ENCODE assay signal across 39 cellular contexts in genomic region chrX:105179644-105180043, GRCh38. TPM values are rescaled to one million over a fixed set of nuclear protein-coding genes. Genes with fewer than 3 reads are reported as not detected.
"Had no signal": no experiment of that assay in that cellular context is flagged by ENCODE, and none has a peak within 500 bp of the region (broad histone marks: within the 10 kb centered on the region; RNA-seq: fewer than 3 reads in every experiment).

No MANE protein-coding gene starts in this region.

- H3K36me3 ChIP-seq: adrenal gland, cardiac muscle cell had no signal

- FAIRE-seq: bronchial epithelial cell, TTC549 had no signal

- H3K4me1 ChIP-seq: adrenal gland had no signal

- H3K27me3 Mint-ChIP-seq: activated B cell treated with CpG ODN at 0.5 μM for 24 hours; activated CD4-positive, alpha-beta memory T cell treated with anti-CD3 and anti-CD28 coated beads for 36 hours; activated CD4-positive, alpha-beta T cell treated with anti-CD3 and anti-CD28 coated beads, Interleukin-2, amount 10 ng/mL, durations not matched to agents 24 days and 14 days; activated CD8-positive, alpha-beta T cell treated with anti-CD3 and anti-CD28 coated beads for 36 hours; activated naive CD8-positive, alpha-beta T cell treated with anti-CD3 and anti-CD28 coated beads for 36 hours; activated T-helper 17 cell treated with anti-CD3 and anti-CD28 coated beads, Interleukin-2, amount 50 U/mL, for 72 hours; brain; central memory CD8-positive, alpha-beta T cell had no signal

- H3K9me3 Mint-ChIP-seq: activated B cell treated with CpG ODN at 0.5 μM for 24 hours; activated CD4-positive, alpha-beta memory T cell treated with anti-CD3 and anti-CD28 coated beads for 36 hours; activated CD4-positive, alpha-beta T cell treated with anti-CD3 and anti-CD28 coated beads, Interleukin-2, amount 10 ng/mL, durations not matched to agents 24 days and 14 days; activated CD8-positive, alpha-beta T cell treated with anti-CD3 and anti-CD28 coated beads for 36 hours; activated naive CD4-positive, alpha-beta T cell treated with anti-CD3 and anti-CD28 coated beads for 36 hours; activated naive CD4-positive, alpha-beta T cell treated with anti-CD3 and anti-CD28 coated beads, Interleukin-2, amount 50 U/mL, for 72 hours; activated T-cell treated with anti-CD3 and anti-CD28 coated beads, Interleukin-2, amount 50 U/mL, for 72 hours; activated T-helper 1 cell treated with anti-CD3 and anti-CD28 coated beads, Interleukin-12 subunit alpha, Interleukin-12 subunit beta, Interleukin-2, Interleukin-4 antibody, amounts not matched to agents 30 ng/mL and 10 ng/mL and 1 ng/mL, durations not matched to agents 14 hours and 24 hours and 36 hours; activated T-helper 17 cell treated with anti-CD3 and anti-CD28 coated beads, Interleukin-2, amount 50 U/mL, for 72 hours; central memory CD8-positive, alpha-beta T cell; T-helper 1 cell treated with Interleukin-12 subunit alpha and Interleukin-12 subunit beta and Interleukin-4 antibody, amounts not matched to agents 30 μg/mL and 1 μg/mL, for 36 hours; T-helper 2 cell treated with Interferon-gamma antibody and Interleukin-4, amounts not matched to agents 5 μg/mL and 100 μg/mL, for 36 hours had no signal

- H3K27ac Mint-ChIP-seq: activated B cell treated with CpG ODN at 0.5 μM for 24 hours; activated CD4-positive, alpha-beta memory T cell treated with anti-CD3 and anti-CD28 coated beads for 36 hours; activated CD4-positive, alpha-beta T cell treated with anti-CD3 and anti-CD28 coated beads, Interleukin-2, amount 10 ng/mL, durations not matched to agents 24 days and 14 days; activated CD8-positive, alpha-beta T cell treated with anti-CD3 and anti-CD28 coated beads for 36 hours; activated naive CD4-positive, alpha-beta T cell treated with anti-CD3 and anti-CD28 coated beads for 36 hours; activated naive CD4-positive, alpha-beta T cell treated with anti-CD3 and anti-CD28 coated beads, Interleukin-2, amount 50 U/mL, for 72 hours; activated naive CD8-positive, alpha-beta T cell treated with anti-CD3 and anti-CD28 coated beads for 36 hours; activated T-cell treated with anti-CD3 and anti-CD28 coated beads, Interleukin-2, amount 50 U/mL, for 72 hours; activated T-helper 1 cell treated with anti-CD3 and anti-CD28 coated beads, Interleukin-12 subunit alpha, Interleukin-12 subunit beta, Interleukin-2, Interleukin-4 antibody, amounts not matched to agents 30 ng/mL and 10 ng/mL and 1 ng/mL, durations not matched to agents 14 hours and 24 hours and 36 hours; activated T-helper 17 cell treated with anti-CD3 and anti-CD28 coated beads, Interleukin-2, amount 50 U/mL, for 72 hours; brain; T-helper 1 cell treated with Interleukin-12 subunit alpha and Interleukin-12 subunit beta and Interleukin-4 antibody, amounts not matched to agents 30 μg/mL and 1 μg/mL, for 36 hours; T-helper 2 cell treated with Interferon-gamma antibody and Interleukin-4, amounts not matched to agents 5 μg/mL and 100 μg/mL, for 36 hours had no signal

- DNase-seq: activated B cell treated with CpG ODN at 0.5 μM for 24 hours; activated CD4-positive, alpha-beta memory T cell treated with anti-CD3 and anti-CD28 coated beads for 36 hours; activated CD4-positive, alpha-beta T cell treated with anti-CD3 and anti-CD28 coated beads for 4 hours; activated CD4-positive, alpha-beta T cell treated with anti-CD3 and anti-CD28 coated beads, Interleukin-2, amount 10 ng/mL, durations not matched to agents 24 days and 14 days; activated CD4-positive, alpha-beta T cell treated with anti-CD3 and anti-CD28 coated beads, Interleukin-2, amount 50 U/mL, for 1 hour; activated CD4-positive, alpha-beta T cell treated with anti-CD3 and anti-CD28 coated beads, Interleukin-2, amount 50 U/mL, for 4 hours; activated CD4-positive, CD25-positive, alpha-beta regulatory T cell treated with anti-CD3 and anti-CD28 coated beads, Interleukin-2, amount 50 U/mL, for 72 hours; activated CD8-positive, alpha-beta memory T cell treated with anti-CD3 and anti-CD28 coated beads, Interleukin-2, amount 50 U/mL, for 4 hours; activated CD8-positive, alpha-beta T cell treated with anti-CD3 and anti-CD28 coated beads for 36 hours; activated effector memory CD4-positive, alpha-beta T cell treated with anti-CD3 and anti-CD28 coated beads, Interleukin-2, amount 50 U/mL, for 16 hours; activated gamma-delta T cell treated with Interleukin-2 at 50 U/mL for 16 hours; activated naive CD4-positive, alpha-beta T cell; activated naive CD4-positive, alpha-beta T cell treated with anti-CD3 and anti-CD28 coated beads for 36 hours; activated naive CD4-positive, alpha-beta T cell treated with anti-CD3 and anti-CD28 coated beads, Interleukin-2, amount 50 U/mL, for 16 hours; activated naive CD8-positive, alpha-beta T cell treated with anti-CD3 and anti-CD28 coated beads for 36 hours; activated T-cell treated with anti-CD3 and anti-CD28 coated beads for 4 hours; activated T-cell treated with anti-CD3 and anti-CD28 coated beads, Interleukin-2, amount 50 U/mL, for 1 hour; activated T-cell treated with anti-CD3 and anti-CD28 coated beads, Interleukin-2, amount 50 U/mL, for 4 hours; activated T-cell treated with anti-CD3 and anti-CD28 coated beads, Interleukin-2, amount 50 U/mL, for 72 hours; adrenal gland; amniotic stem cell; aorta; caudate nucleus; cerebellar nuclear complex; T-helper 1 cell; T-helper 2 cell; T-helper 9 cell had no signal

- ATAC-seq: activated CD8-positive, alpha-beta T cell treated with anti-CD3 and anti-CD28 coated beads for 36 hours; activated naive CD4-positive, alpha-beta T cell treated with anti-CD3 and anti-CD28 coated beads, Interleukin-2, amount 50 U/mL, for 72 hours; activated T-cell treated with anti-CD3 and anti-CD28 coated beads, Interleukin-2, amount 50 U/mL, for 4 hours; activated T-cell treated with anti-CD3 and anti-CD28 coated beads, Interleukin-2, amount 50 U/mL, for 72 hours; activated T-helper 17 cell treated with anti-CD3 and anti-CD28 coated beads, Interleukin-2, amount 50 U/mL, for 72 hours had no signal

- H3K27ac ChIP-seq: adrenal gland, cardiac muscle cell, VCaP had no signal

- H3K9me3 ChIP-seq: adrenal gland had no signal

- H3K4me3 Mint-ChIP-seq: activated B cell treated with CpG ODN at 0.5 μM for 24 hours; activated CD4-positive, alpha-beta memory T cell treated with anti-CD3 and anti-CD28 coated beads for 36 hours; activated CD4-positive, alpha-beta T cell treated with anti-CD3 and anti-CD28 coated beads, Interleukin-2, amount 10 ng/mL, durations not matched to agents 24 days and 14 days; activated CD8-positive, alpha-beta T cell treated with anti-CD3 and anti-CD28 coated beads for 36 hours; activated naive CD4-positive, alpha-beta T cell treated with anti-CD3 and anti-CD28 coated beads for 36 hours; activated naive CD8-positive, alpha-beta T cell treated with anti-CD3 and anti-CD28 coated beads for 36 hours; activated T-cell treated with anti-CD3 and anti-CD28 coated beads, Interleukin-2, amount 50 U/mL, for 4 hours; activated T-cell treated with anti-CD3 and anti-CD28 coated beads, Interleukin-2, amount 50 U/mL, for 72 hours; activated T-helper 1 cell treated with anti-CD3 and anti-CD28 coated beads, Interleukin-12 subunit alpha, Interleukin-12 subunit beta, Interleukin-2, Interleukin-4 antibody, amounts not matched to agents 30 ng/mL and 10 ng/mL and 1 ng/mL, durations not matched to agents 14 hours and 24 hours and 36 hours; activated T-helper 17 cell treated with anti-CD3 and anti-CD28 coated beads, Interleukin-2, amount 50 U/mL, for 72 hours; brain; central memory CD8-positive, alpha-beta T cell; T-helper 1 cell treated with Interleukin-12 subunit alpha and Interleukin-12 subunit beta and Interleukin-4 antibody, amounts not matched to agents 30 μg/mL and 1 μg/mL, for 36 hours; T-helper 2 cell treated with Interferon-gamma antibody and Interleukin-4, amounts not matched to agents 5 μg/mL and 100 μg/mL, for 36 hours had no signal

- H3K36me3 Mint-ChIP-seq: activated CD4-positive, alpha-beta memory T cell treated with anti-CD3 and anti-CD28 coated beads for 36 hours; activated naive CD4-positive, alpha-beta T cell treated with anti-CD3 and anti-CD28 coated beads, Interleukin-2, amount 50 U/mL, for 72 hours; activated naive CD8-positive, alpha-beta T cell treated with anti-CD3 and anti-CD28 coated beads for 36 hours; brain had no signal

- H3K27me3 ChIP-seq: cardiac muscle cell had no signal

- H3K4me1 Mint-ChIP-seq: activated B cell treated with CpG ODN at 0.5 μM for 24 hours; activated CD4-positive, alpha-beta T cell treated with anti-CD3 and anti-CD28 coated beads, Interleukin-2, amount 10 ng/mL, durations not matched to agents 24 days and 14 days; activated naive CD8-positive, alpha-beta T cell treated with anti-CD3 and anti-CD28 coated beads for 36 hours; activated T-helper 17 cell treated with anti-CD3 and anti-CD28 coated beads, Interleukin-2, amount 50 U/mL, for 72 hours; brain; central memory CD8-positive, alpha-beta T cell had no signal

- H3K4me3 ChIP-seq: adrenal gland, cardiac muscle cell had no signal

RNA-seq across cellular contexts. Expression of gene TEX13A, which starts 40.9 kb away (rescaled TPM):
- total RNA-seq: activated B cell treated with CpG ODN at 0.5 μM for 24 hours; activated CD4-positive, alpha-beta memory T cell treated with anti-CD3 and anti-CD28 coated beads for 36 hours; activated CD4-positive, alpha-beta T cell treated with anti-CD3 and anti-CD28 coated beads, Interleukin-2, amount 10 ng/mL, durations not matched to agents 24 days and 14 days; activated CD8-positive, alpha-beta memory T cell treated with anti-CD3 and anti-CD28 coated beads for 36 hours; activated CD8-positive, alpha-beta T cell treated with anti-CD3 and anti-CD28 coated beads for 36 hours; activated naive CD4-positive, alpha-beta T cell treated with anti-CD3 and anti-CD28 coated beads for 36 hours; activated naive CD4-positive, alpha-beta T cell treated with anti-CD3 and anti-CD28 coated beads, Interleukin-2, amount 50 U/mL, for 72 hours; activated naive CD8-positive, alpha-beta T cell treated with anti-CD3 and anti-CD28 coated beads for 36 hours; activated T-cell treated with anti-CD3 and anti-CD28 coated beads, Interleukin-2, amount 50 U/mL, for 4 hours; activated T-cell treated with anti-CD3 and anti-CD28 coated beads, Interleukin-2, amount 50 U/mL, for 72 hours; activated T-helper 1 cell treated with anti-CD3 and anti-CD28 coated beads, Interleukin-12 subunit alpha, Interleukin-12 subunit beta, Interleukin-2, Interleukin-4 antibody, amounts not matched to agents 30 ng/mL and 10 ng/mL and 1 ng/mL, durations not matched to agents 14 hours and 24 hours and 36 hours; activated T-helper 17 cell treated with anti-CD3 and anti-CD28 coated beads, Interleukin-2, amount 50 U/mL, for 72 hours; adrenal gland; aorta; bronchial epithelial cell; cardiac muscle cell had no signal
- polyA plus RNA-seq: adrenal gland, aorta, cardiac muscle cell had no signal
